17 cellular contexts compared by ENCODE assay signal in the genomic region with DNA sequence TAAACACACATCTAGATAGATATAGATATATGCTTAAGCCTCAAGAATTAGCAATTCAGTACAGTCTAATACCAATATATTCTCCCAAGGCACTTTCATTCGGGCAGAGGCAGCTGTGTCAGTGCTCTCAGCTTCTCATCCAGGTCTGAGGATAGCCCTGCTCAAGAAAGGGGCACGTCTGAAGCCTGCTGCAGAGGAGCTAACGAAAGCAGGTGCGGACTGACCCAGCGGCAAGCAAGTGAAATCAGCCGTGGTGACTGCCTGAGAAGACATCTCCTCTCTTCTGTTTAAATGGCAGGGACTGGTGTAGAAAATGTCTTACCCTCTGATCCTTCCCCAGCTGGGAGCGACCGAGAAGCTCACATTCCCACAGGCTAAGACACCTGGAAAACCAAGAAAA.
DNase-seq lines count a peak whose midpoint lies in the region; FAIRE-seq and TF ChIP-seq lines count a peak whose summit lies in the region.
"Had no signal": no experiment of that assay in that cellular context is flagged by ENCODE, and none has a peak within 500 bp of the region (broad histone marks: within the 10 kb centered on the region; RNA-seq: fewer than 3 reads in every experiment).

No MANE protein-coding gene starts in this region.

- no peak for TF ChIP-seq POLR2A in spleen (IDR thresholded peaks at IDR 0.05)

- H3K36me3 ChIP-seq in kidney (ENCODE audit: control insufficient read depth in 1 of 2, insufficient read depth in 2 of 2, low read length in 2 of 2) (no peaks in the 10 kb centered on the region), spleen (no peaks in the 10 kb centered on the region), BE2C (no peaks in the 10 kb centered on the region)

- DNase-seq in activated CD8-positive, alpha-beta memory T cell treated with anti-CD3 and anti-CD28 coated beads, Interleukin-2, amount 50 U/mL, for 48 hours = peak; percentile 7
- DNase-seq in activated CD8-positive, alpha-beta memory T cell treated with anti-CD3 and anti-CD28 coated beads, Interleukin-2, amount 50 U/mL, for 4 hours = no peak
- DNase-seq in kidney = peak; percentile 22
- peak; percentile 41 for DNase-seq in spleen
- no peak for DNase-seq in BE2C
- no peak for DNase-seq in glomerular visceral epithelial cell (ENCODE audit: extremely low spot score)
- no peak for DNase-seq in NCI-H2081 (lab: John Stamatoyannopoulos, UW)
- DNase-seq: Calu3; CD4-positive, CD25-positive, alpha-beta regulatory T cell; DMS 273 treated with DMSO at 0.1 percent for 48 hours; GM23248 had no signal

- H3K4me3 ChIP-seq in kidney (ENCODE audit: low read length in 2 of 2) = no peak overlapping the region
- no peak overlapping the region for H3K4me3 ChIP-seq in spleen
- H3K4me3 ChIP-seq in BE2C (ENCODE audit: low read depth, low read length) = no peak overlapping the region
- H3K4me3 ChIP-seq: BLaER1 treated with 17β-estradiol and CSF1 and Interleukin-3, amounts not matched to agents 10 nM and 100 nM; GM12878; GM23248 had no signal

- H3K9me3 ChIP-seq in kidney (ENCODE audit: control insufficient read depth in 1 of 2, low read length in 2 of 2) (no peaks in the 10 kb centered on the region), spleen (no peaks in the 10 kb centered on the region), BE2C (no peaks in the 10 kb centered on the region)

- no peak overlapping the region for H3K27ac ChIP-seq in kidney (ENCODE audit: low read depth in 2 of 2, low read length in 2 of 2)
- H3K27ac ChIP-seq in spleen = no peak overlapping the region
- H3K27ac ChIP-seq: 22Rv1; BLaER1 treated with 17β-estradiol and CSF1 and Interleukin-3, amounts not matched to agents 10 nM and 100 nM; GM23248; HL-60 had no signal

- H3K27me3 ChIP-seq in spleen (replicated peaks in 1 of 7) (peaks cover 0 to 49% (median 0%) of the 10 kb centered on the region in 7 donors), BE2C (no peaks in the 10 kb centered on the region)
- H3K27me3 ChIP-seq: BLaER1 treated with 17β-estradiol and CSF1 and Interleukin-3, amounts not matched to agents 10 nM and 100 nM had no signal

- no peak for FAIRE-seq in kidney (lab: Jason Lieb, UNC)
- FAIRE-seq: GM12878, GM18507, H54 had no signal

- TF ChIP-seq CTCF in kidney (IDR thresholded peaks at IDR 0.05; ENCODE audit: borderline replicate concordance, extremely low read depth, insufficient read depth) (no peak), spleen (IDR thresholded peaks at IDR 0.05 in 8 of 11, conservative IDR thresholded peaks at IDR 0.05 in 3 of 11) (no peak), BE2C (IDR thresholded peaks at IDR 0.05; ENCODE audit: low read depth, low read length) (no peak)

- no peak overlapping the region for H3K9ac ChIP-seq in kidney (ENCODE audit: low read length in 2 of 2)
- H3K9ac ChIP-seq: BLaER1 treated with 17β-estradiol and CSF1 and Interleukin-3, amounts not matched to agents 10 nM and 100 nM; GM23248 had no signal

- intact Hi-C loops in kidney (cut with DNase I) = no loop called here
- intact Hi-C loops in spleen (cut with DNase I; ENCODE audit: low total_unique reads) = no loop called here

- no peaks in the 10 kb centered on the region for H3K4me1 ChIP-seq in kidney (ENCODE audit: control insufficient read depth in 1 of 2, insufficient read depth in 1 of 2, low read depth in 1 of 2, low read length in 2 of 2)
- H3K4me1 ChIP-seq in spleen = peaks cover 0 to 9% (median 0%) of the 10 kb centered on the region in 6 donors
- no peaks in the 10 kb centered on the region for H3K4me1 ChIP-seq in BE2C

- 73 to 78% (median 74%) methylated on average over 8 of the region's 8 CpGs for WGBS in spleen, 5 donors

Comparison
In these comparisons a context has a peak if more than half of its experiments do, and no peak if none do; other contexts are left out.
1. DNase-seq: peak in activated CD8-positive, alpha-beta memory T cell treated with anti-CD3 and anti-CD28 coated beads, Interleukin-2, amount 50 U/mL, for 48 hours (single experiment), kidney (single experiment) and spleen (single experiment); none in activated CD8-positive, alpha-beta memory T cell treated with anti-CD3 and anti-CD28 coated beads, Interleukin-2, amount 50 U/mL, for 4 hours (single experiment), BE2C (single experiment), glomerular visceral epithelial cell (single experiment) and NCI-H2081 (0 of 2).